In the genomic region with DNA sequence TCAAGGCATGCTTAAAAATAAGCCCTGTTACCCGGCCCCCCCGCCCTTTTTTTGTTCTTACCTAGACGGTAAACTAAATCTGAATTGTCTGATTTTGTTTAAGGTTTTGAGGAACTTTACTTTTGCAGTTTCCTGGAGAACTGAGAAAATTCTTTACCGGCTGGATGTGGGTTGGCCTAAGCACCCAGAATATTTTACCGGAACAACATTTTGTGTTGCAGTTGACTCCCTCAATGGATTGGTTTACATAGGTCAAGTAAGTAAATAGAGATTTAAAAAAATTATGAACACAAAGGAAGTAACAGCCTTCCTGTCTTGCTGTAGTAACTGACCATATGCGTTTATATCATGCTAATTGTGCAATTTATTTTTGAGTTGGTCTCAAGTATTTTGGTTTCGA, we compare ENCODE assay signal across 8 cellular contexts. TPM values are rescaled to one million over a fixed set of nuclear protein-coding genes. Genes with fewer than 3 reads are reported as not detected.
DNase-seq lines count a peak whose midpoint lies in the region; ATAC-seq and TF ChIP-seq lines count a peak whose summit lies in the region.

No MANE protein-coding gene starts in this region.

- H3K27me3 Mint-ChIP-seq in activated T-cell treated with anti-CD3 and anti-CD28 coated beads, Interleukin-2, amount 50 U/mL, for 4 hours (ENCODE audit: low read depth), result no peaks in the 10 kb centered on the region
- no peaks in the 10 kb centered on the region for H3K27me3 Mint-ChIP-seq in activated CD8-positive, alpha-beta T cell treated with anti-CD3 and anti-CD28 coated beads for 36 hours
- peaks cover 4 to 15% (median 11%) of the 10 kb centered on the region in 3 donors for H3K27me3 Mint-ChIP-seq in immature natural killer cell (ENCODE audit: low read depth in 3 of 3)

- peaks cover 0 to 3% (median under 1%) of the 10 kb centered on the region in 3 donors for H3K36me3 ChIP-seq in tibial artery

- H3K4me3 ChIP-seq in tibial artery, result peak overlapping the region; percentile 75 to 92

- H3K27ac Mint-ChIP-seq in activated CD8-positive, alpha-beta T cell treated with anti-CD3 and anti-CD28 coated beads for 36 hours, result peak overlapping the region; percentile 99
- H3K27ac Mint-ChIP-seq in immature natural killer cell, result peak overlapping the region; percentile 96 to 99 (median 98)

- intact Hi-C loops in activated CD8-positive, alpha-beta T cell treated with anti-CD3 and anti-CD28 coated beads for 36 hours (cut with micrococcal nuclease), result no loop called here
- intact Hi-C loops in tibial artery (cut with DNase I; ENCODE audit: low total_unique reads), result no loop called here

- peaks cover 9% of the 10 kb centered on the region for H3K36me3 Mint-ChIP-seq in activated T-cell treated with anti-CD3 and anti-CD28 coated beads, Interleukin-2, amount 50 U/mL, for 4 hours (ENCODE audit: insufficient read depth)
- peaks cover 38% of the 10 kb centered on the region for H3K36me3 Mint-ChIP-seq in activated CD8-positive, alpha-beta T cell treated with anti-CD3 and anti-CD28 coated beads for 36 hours (ENCODE audit: low read depth)
- peaks cover 2 to 6% (median 4%) of the 10 kb centered on the region in 3 donors for H3K36me3 Mint-ChIP-seq in immature natural killer cell

- H3K4me1 ChIP-seq in tibial artery, result peaks cover 0 to 55% (median 26%) of the 10 kb centered on the region in 4 donors

- H3K4me1 Mint-ChIP-seq in activated T-cell treated with anti-CD3 and anti-CD28 coated beads, Interleukin-2, amount 50 U/mL, for 4 hours (ENCODE audit: low read depth), result peaks cover 39% of the 10 kb centered on the region
- peaks cover 37% of the 10 kb centered on the region for H3K4me1 Mint-ChIP-seq in activated CD8-positive, alpha-beta T cell treated with anti-CD3 and anti-CD28 coated beads for 36 hours (ENCODE audit: low read depth)
- H3K4me1 Mint-ChIP-seq in immature natural killer cell, result peaks cover 56 to 67% of the 10 kb centered on the region in 2 donors

- CTCF ChIA-PET in activated CD8-positive, alpha-beta T cell treated with anti-CD3 and anti-CD28 coated beads for 36 hours (lab: Charles Lee), result interaction anchor here (2.7 kb wide), 1 partner anchor 573 kb away, joined by 8 read pairs; no protein-coding TSS in a partner anchor

- H3K27ac ChIP-seq in tibial artery, result peak overlapping the region; percentile 78 to 84

- H3K27me3 ChIP-seq in tibial artery, result no peaks in the 10 kb centered on the region

- no peaks in the 10 kb centered on the region for H3K9me3 ChIP-seq in tibial artery

- ATAC-seq in activated T-cell treated with anti-CD3 and anti-CD28 coated beads, Interleukin-2, amount 50 U/mL, for 4 hours, result no peak
- no peak for ATAC-seq in activated CD8-positive, alpha-beta T cell treated with anti-CD3 and anti-CD28 coated beads for 36 hours
- ATAC-seq in HG03565 (IDR thresholded peaks at IDR 0.05; ENCODE audit: unreplicated experiment) (no peak), GM18519 (IDR thresholded peaks at IDR 0.05; ENCODE audit: low FRiP score, unreplicated experiment) (no peak)

- DNase-seq in activated T-cell treated with anti-CD3 and anti-CD28 coated beads, Interleukin-2, amount 50 U/mL, for 4 hours, result no peak
- no peak for DNase-seq in activated T-cell treated with anti-CD3 and anti-CD28 coated beads for 4 hours
- no peak for DNase-seq in activated CD8-positive, alpha-beta T cell treated with anti-CD3 and anti-CD28 coated beads for 36 hours
- DNase-seq in immature natural killer cell, result no peak
- DNase-seq in tibial artery, result no peak
- DNase-seq in globus pallidus (ENCODE audit: low spot score), result no peak

- POLR2A ChIA-PET in activated CD8-positive, alpha-beta T cell treated with anti-CD3 and anti-CD28 coated beads for 36 hours (lab: Charles Lee), result interaction anchor here (0.7 to 1.3 kb wide), 4 partner anchors 9 to 292 kb away, joined by 3 to 6 read pairs (median 4); no protein-coding TSS in a partner anchor

- no peaks in the 10 kb centered on the region for H3K9me3 Mint-ChIP-seq in activated T-cell treated with anti-CD3 and anti-CD28 coated beads, Interleukin-2, amount 50 U/mL, for 4 hours
- no peaks in the 10 kb centered on the region for H3K9me3 Mint-ChIP-seq in activated CD8-positive, alpha-beta T cell treated with anti-CD3 and anti-CD28 coated beads for 36 hours
- no peaks in the 10 kb centered on the region for H3K9me3 Mint-ChIP-seq in immature natural killer cell

- peak overlapping the region; percentile 87 for H3K4me3 Mint-ChIP-seq in activated T-cell treated with anti-CD3 and anti-CD28 coated beads, Interleukin-2, amount 50 U/mL, for 4 hours
- peak overlapping the region; percentile 100 for H3K4me3 Mint-ChIP-seq in activated CD8-positive, alpha-beta T cell treated with anti-CD3 and anti-CD28 coated beads for 36 hours
- H3K4me3 Mint-ChIP-seq in immature natural killer cell, result peak overlapping the region; percentile 95 to 99 (median 96)

- TF ChIP-seq CTCF in activated CD8-positive, alpha-beta T cell treated with anti-CD3 and anti-CD28 coated beads for 36 hours (IDR thresholded peaks at IDR 0.05), result no peak
- TF ChIP-seq CTCF in tibial artery (IDR thresholded peaks at IDR 0.05), result no peak

RNA-seq across cellular contexts. Expression of a gene that starts 0.8 kb away (rescaled TPM):
- 1 to 10 TPM; 5.1 to 6.9 (median 6.0) TPM for total RNA-seq in activated T-cell treated with anti-CD3 and anti-CD28 coated beads, Interleukin-2, amount 50 U/mL, for 4 hours
- total RNA-seq in activated CD8-positive, alpha-beta T cell treated with anti-CD3 and anti-CD28 coated beads for 36 hours, result 10 to 100 TPM; 17.5 to 17.9 TPM
- 10 to 100 TPM in 1 of 3 donors, 1 to 10 TPM in 2; 4.7 to 10.5 (median 9.5) TPM for polyA plus RNA-seq in immature natural killer cell

RNA-seq across cellular contexts. Expression of a gene that starts 1.1 kb away (rescaled TPM):
- total RNA-seq in activated T-cell treated with anti-CD3 and anti-CD28 coated beads, Interleukin-2, amount 50 U/mL, for 4 hours, result 10 to 100 TPM; 53.5 to 68.4 (median 59.6) TPM
- total RNA-seq in activated CD8-positive, alpha-beta T cell treated with anti-CD3 and anti-CD28 coated beads for 36 hours, result 100 to 1,000 TPM in 1 of 2 experiments, 10 to 100 TPM in 1; 88.7 to 108 TPM
- polyA plus RNA-seq in immature natural killer cell, result 10 to 100 TPM in 1 of 3 donors, 1 to 10 TPM in 2; 5.4 to 19.7 (median 6.8) TPM

RNA-seq across cellular contexts. Expression of a gene that starts 48.4 kb away (rescaled TPM):
- total RNA-seq in activated T-cell treated with anti-CD3 and anti-CD28 coated beads, Interleukin-2, amount 50 U/mL, for 4 hours, result not detected
- not detected for total RNA-seq in activated CD8-positive, alpha-beta T cell treated with anti-CD3 and anti-CD28 coated beads for 36 hours
- polyA plus RNA-seq in immature natural killer cell, result not detected
